Comparison of ENCODE assay signal across 8 cellular contexts in the genomic region with DNA sequence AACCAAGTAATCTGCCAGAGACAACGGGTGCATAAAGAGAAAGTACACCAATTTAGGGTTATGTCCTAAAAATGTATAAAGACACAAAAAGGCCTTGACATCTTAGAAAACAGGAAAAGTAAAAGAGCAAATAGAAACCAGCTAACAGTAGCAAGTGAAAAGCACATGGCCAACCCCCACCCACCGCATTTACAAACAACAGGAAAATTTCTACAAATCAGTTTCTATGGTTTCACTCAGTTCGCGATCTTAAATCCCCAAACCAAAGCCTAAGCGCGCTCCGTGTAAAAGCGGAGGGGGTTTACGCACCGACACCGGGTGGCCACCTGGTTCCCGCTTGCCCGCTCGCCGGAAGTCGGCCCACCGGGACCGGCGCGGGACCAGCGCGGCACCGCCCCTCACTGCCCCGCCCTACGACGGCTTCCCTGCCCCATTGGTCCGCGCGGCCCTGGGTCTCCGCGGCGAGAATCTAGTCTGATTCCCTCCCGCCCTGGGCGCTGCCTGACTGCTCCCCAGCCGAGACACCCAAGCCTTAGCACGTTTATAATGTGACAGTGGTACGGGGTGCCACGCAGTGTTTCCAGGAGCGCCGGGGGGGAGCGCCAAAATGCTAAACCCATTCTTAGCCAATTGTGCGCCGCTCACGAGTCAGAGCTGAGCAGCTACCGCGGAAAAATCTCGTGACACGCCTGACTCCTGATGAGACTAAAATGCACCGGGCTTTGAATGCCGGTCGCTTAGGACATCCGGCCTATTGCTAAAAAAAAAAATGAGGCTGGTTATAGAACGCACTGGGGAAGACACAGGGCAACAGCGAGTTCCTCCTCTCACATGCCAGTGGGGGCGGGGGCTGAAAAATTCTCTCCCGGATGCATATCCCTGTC.
DNase-seq lines count a peak whose midpoint lies in the region; ATAC-seq lines count a peak whose summit lies in the region.

Gene GART (minus strand): TSS at position 362 of the 884 bp plus-strand sequence. CDS start 2,802 bp downstream, outside the sequence.

- peak within 1 kb of the TSS; percentile 100 for H3K27ac ChIP-seq in cingulate gyrus (ENCODE audit: low read depth, low read length)

- peak; percentile 55 to 59 for DNase-seq in AML-193 (lab: John Stamatoyannopoulos, UW)
- peak; percentile 70 for DNase-seq in NCI-H446 treated with DMSO at 0.1 percent for 48 hours (lab: John Stamatoyannopoulos, UW)
- peak; percentile 75 to 82 for DNase-seq in activated CD4-positive, alpha-beta T cell treated with anti-CD3 and anti-CD28 coated beads for 4 hours
- DNase-seq in left kidney (ENCODE audit: low read depth, low spot score) = peak; percentile 95
- DNase-seq in stimulated activated CD4-positive, alpha-beta T cell treated with anti-CD3 and anti-CD28 coated beads, Interleukin-2, amount 100 ng/mL, for 24 hours = peak; percentile 87 to 89

- peak; percentile 57 for ATAC-seq in GM19035 (IDR thresholded peaks at IDR 0.05; ENCODE audit: unreplicated experiment)
- ATAC-seq in HG03342 (IDR thresholded peaks at IDR 0.05; ENCODE audit: unreplicated experiment) = peak; percentile 54

Comparison
In these comparisons a context has a peak if more than half of its experiments do, and no peak if none do; other contexts are left out.
1. Peak in every context shown above with its lines: DNase-seq, ATAC-seq and H3K27ac ChIP-seq.